ENCODE assay signal across 19 cellular contexts in the genomic region with DNA sequence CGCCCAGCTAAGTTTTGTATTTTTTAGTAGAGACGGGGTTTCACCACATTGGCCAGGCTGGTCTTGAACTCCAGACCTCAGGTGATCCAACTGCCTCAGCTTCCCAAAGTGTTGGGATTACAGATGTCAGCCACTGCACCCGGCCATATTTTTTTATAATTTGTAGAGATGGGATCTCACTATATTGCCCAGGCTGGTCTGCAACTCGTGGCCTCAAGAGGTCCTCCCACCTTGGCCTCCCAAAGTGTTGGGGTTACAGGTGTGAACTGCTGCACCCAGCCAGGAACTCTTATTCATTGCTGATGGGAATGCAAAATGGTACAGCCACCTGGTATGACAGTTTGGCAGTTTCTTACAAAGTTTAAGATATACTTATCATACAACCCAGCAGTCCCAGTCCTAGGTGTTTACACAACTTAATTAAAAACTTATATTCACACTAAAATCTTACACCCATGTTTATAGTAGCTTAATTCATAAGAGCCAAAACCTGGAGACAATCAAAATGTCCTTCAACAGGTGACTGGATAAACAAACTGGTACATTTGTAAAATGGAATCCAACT.
"Had no signal": no experiment of that assay in that cellular context is flagged by ENCODE, and none has a peak within 500 bp of the region (broad histone marks: within the 10 kb centered on the region; RNA-seq: fewer than 3 reads in every experiment).

No MANE protein-coding gene starts in this region.

- H3K27ac ChIP-seq: KMS-11 had no signal

- H3K9me3 ChIP-seq: SK-N-SH had no signal

- DNase-seq: IMR-90, MV-4-11, NCI-H1048, NCI-H1105 treated with DMSO at 0.1 percent for 48 hours, NCI-H1417 treated with DMSO at 0.1 percent for 48 hours, NCI-H146, NCI-H1694 treated with DMSO at 0.1 percent for 48 hours, NCI-H1930, NCI-H2081, NCI-H2107, NCI-H2227 treated with DMSO at 0.1 percent for 48 hours, NCI-H524, NCI-H526 treated with DMSO at 0.1 percent for 48 hours, NCI-H748 treated with DMSO at 0.1 percent for 48 hours, RPMI8226, SHP77, SK-N-SH, SW 1271 had no signal
